ENCODE assay signal across 1 cellular context in genomic region chr11:65437436-65438227, GRCh38.
TF ChIP-seq lines count a peak whose summit lies in the region.

No MANE protein-coding gene starts in this region.

TF ChIP-seq in K562, 482 proteins besides CTCF, POLR2A, EP300 and RAD21:
- TF ChIP-seq ZNF184 (CRISPR knock-in tag; IDR thresholded peaks at IDR 0.05) (no peak), DNMT1 (IDR thresholded peaks at IDR 0.05) (no peak), PML (IDR thresholded peaks at IDR 0.05; ENCODE audit: low read length) (peak; percentile 25; the same call in 1 of the 2 replicates), HDAC8 (tag; IDR thresholded peaks at IDR 0.05) (no peak), ZNF830 (CRISPR knock-in tag; IDR thresholded peaks at IDR 0.05) (no peak), SP1 (CRISPR knock-in tag; IDR thresholded peaks at IDR 0.05) (no peak), DEAF1 (CRISPR knock-in tag; IDR thresholded peaks at IDR 0.05) (no peak), POLR2AphosphoS2 (IDR thresholded peaks at IDR 0.05; ENCODE audit: low read length) (peak; percentile 77; the same call in 1 of the 2 replicates), SUPT5H (IDR thresholded peaks at IDR 0.05) (peak; percentile 61; the same call in 1 of the 2 replicates), ZNF143 (CRISPR knock-in tag; IDR thresholded peaks at IDR 0.05) (no peak), RBM17 (IDR thresholded peaks at IDR 0.05; ENCODE audit: borderline replicate concordance, low read depth, low read length) (no peak), ETV5 (CRISPR knock-in tag; IDR thresholded peaks at IDR 0.05; ENCODE audit: low read depth) (no peak), POLR2AphosphoS5 (IDR thresholded peaks at IDR 0.05; ENCODE audit: control insufficient read depth, insufficient read depth, low read depth, low read length) (peak; percentile 46; the same call in 1 of the 2 replicates), ZNF165 (CRISPR knock-in tag; IDR thresholded peaks at IDR 0.05; ENCODE audit: borderline replicate concordance) (no peak), ZBTB1 (CRISPR knock-in tag; IDR thresholded peaks at IDR 0.05; ENCODE audit: borderline replicate concordance, low read depth) (no peak), ZNF431 (CRISPR knock-in tag; IDR thresholded peaks at IDR 0.05) (no peak), RUNX1 (IDR thresholded peaks at IDR 0.05; ENCODE audit: low read depth) (0 out of 2 replicates have a peak, but pooled peaks have one; percentile 15), CAMTA2 (CRISPR knock-in tag; conservative IDR thresholded peaks at IDR 0.05) (no peak), KDM5B (IDR thresholded peaks at IDR 0.05; ENCODE audit: insufficient replicate concordance, low read depth, low read length) (no peak), RBBP5 (IDR thresholded peaks at IDR 0.05; ENCODE audit: borderline replicate concordance, insufficient read depth, low read length, poor library complexity, severe bottlenecking) (no peak), ZNF24 (IDR thresholded peaks at IDR 0.05) (no peak), HEY1 (CRISPR knock-in tag; IDR thresholded peaks at IDR 0.05; ENCODE audit: borderline replicate concordance) (no peak), RBM39 (optimal IDR thresholded peaks at IDR 0.05; ENCODE audit: low read depth, low read length) (no peak), ZBTB8A (IDR thresholded peaks at IDR 0.05; ENCODE audit: partially characterized antibody) (no peak), ZNF217 (CRISPR knock-in tag; IDR thresholded peaks at IDR 0.05) (no peak), POLR2B (IDR thresholded peaks at IDR 0.05; ENCODE audit: low read depth, partially characterized antibody) (peak; percentile 65), CHCHD3 (CRISPR knock-in tag; IDR thresholded peaks at IDR 0.05) (peak; percentile 62; the same call in 1 of the 2 replicates), SETDB1 (IDR thresholded peaks at IDR 0.05; ENCODE audit: low read length) (no peak)
